ENCODE assay signal across 1 cellular context in genomic region chr12:131939007-131939406, GRCh38.
TF ChIP-seq lines count a peak whose summit lies in the region.

No MANE protein-coding gene starts in this region.

TF ChIP-seq in K562, 482 proteins besides CTCF, POLR2A, EP300 and RAD21:
- peak; percentile 48 for TF ChIP-seq POLR2G (IDR thresholded peaks at IDR 0.05; ENCODE audit: low read depth, low read length)
- no peak for TF ChIP-seq PURB (CRISPR knock-in tag; IDR thresholded peaks at IDR 0.05; ENCODE audit: low read depth)
